ENCODE assay signal across 7 cellular contexts in genomic region chr17:36072431-36073121, GRCh38. TPM values are rescaled to one million over a fixed set of nuclear protein-coding genes. Genes with fewer than 3 reads are reported as not detected.
DNase-seq lines count a peak whose midpoint lies in the region; ATAC-seq, FAIRE-seq and TF ChIP-seq lines count a peak whose summit lies in the region.

No MANE protein-coding gene starts in this region.

- no peak overlapping the region for H2AFZ ChIP-seq in astrocyte (ENCODE audit: low read depth, low read length)

- H3K27ac ChIP-seq in astrocyte (ENCODE audit: low read depth, low read length) = no peak overlapping the region

- no peak overlapping the region for H3K4me2 ChIP-seq in astrocyte (ENCODE audit: low read length)

- H4K20me1 ChIP-seq in astrocyte (ENCODE audit: insufficient read depth, low read length) = no peaks in the 10 kb centered on the region

- no peak overlapping the region for H3K9ac ChIP-seq in astrocyte (ENCODE audit: low read length)

- no peaks in the 10 kb centered on the region for H3K36me3 Mint-ChIP-seq in astrocyte (ENCODE audit: low read depth, unreplicated experiment)

- DNase-seq in GM12864 (ENCODE audit: low read depth) (peak; percentile 53), SW480 (ENCODE audit: low spot score) (peak; percentile 29), astrocyte (ENCODE audit: low read depth) (peak; percentile 1), iris pigment epithelial cell (ENCODE audit: low read depth) (peak; percentile 22), NCI-H2171 treated with DMSO at 0.1 percent for 48 hours (lab: John Stamatoyannopoulos, UW) (no peak)
- peak; percentile 36 to 52 for DNase-seq in stimulated activated CD4-positive, alpha-beta T cell treated with anti-CD3 and anti-CD28 coated beads, Interleukin-4, amount 100 ng/mL, for 4 hours

- H3K9me3 ChIP-seq in astrocyte (ENCODE audit: insufficient read depth, low read depth, low read length) = no peaks in the 10 kb centered on the region

- H3K4me3 ChIP-seq in GM12864 (ENCODE audit: low read depth, low read length) (no peak overlapping the region), astrocyte (ENCODE audit: insufficient read depth, low read depth, low read length) (no peak overlapping the region)

- H3K4me1 Mint-ChIP-seq in astrocyte (ENCODE audit: low read depth, unreplicated experiment) = no peaks in the 10 kb centered on the region

- H3K27me3 Mint-ChIP-seq in astrocyte (ENCODE audit: low read depth, unreplicated experiment) = peaks cover 7% of the 10 kb centered on the region

- no peak overlapping the region for H3K27ac Mint-ChIP-seq in astrocyte (ENCODE audit: unreplicated experiment)

- FAIRE-seq in astrocyte (lab: Jason Lieb, UNC) = no peak

- no peaks in the 10 kb centered on the region for H3K79me2 ChIP-seq in astrocyte (ENCODE audit: insufficient read depth, low read length)

- no peaks in the 10 kb centered on the region for H3K4me1 ChIP-seq in astrocyte (ENCODE audit: insufficient read depth, low read length)

- H3K4me3 Mint-ChIP-seq in astrocyte (ENCODE audit: unreplicated experiment) = no peak overlapping the region

- H3K27me3 ChIP-seq in astrocyte (ENCODE audit: insufficient read depth, low read length) = no peaks in the 10 kb centered on the region

- ATAC-seq in HG03432 (IDR thresholded peaks at IDR 0.05; ENCODE audit: unreplicated experiment) = peak; percentile 64

- TF ChIP-seq CTCF in GM12864 (IDR thresholded peaks at IDR 0.05; ENCODE audit: low read depth, low read length, missing control alignments) (peak; percentile 86), astrocyte (IDR thresholded peaks at IDR 0.05; ENCODE audit: insufficient read depth, low read depth, low read length) (peak; percentile 40)

- H3K9me3 Mint-ChIP-seq in astrocyte (ENCODE audit: unreplicated experiment) = no peaks in the 10 kb centered on the region

- H3K36me3 ChIP-seq in astrocyte (ENCODE audit: insufficient read depth, low read length) = no peaks in the 10 kb centered on the region

RNA-seq across cellular contexts. Expression of gene CCL18, which starts 8.5 kb away (rescaled TPM):
- total RNA-seq in astrocyte = not detected in 2 replicates

RNA-seq across cellular contexts. Expression of gene CCL3, which starts 17.4 kb away (rescaled TPM):
- total RNA-seq in astrocyte = 3.4 and 3.6 TPM in 2 replicates

RNA-seq across cellular contexts. Expression of gene CCL4, which starts 31.1 kb away (rescaled TPM):
- total RNA-seq in astrocyte = 21.8 and 23.4 TPM in 2 replicates

RNA-seq across cellular contexts. Expression of gene CCL23, which starts 54.8 kb away (rescaled TPM):
- not detected in 2 replicates for total RNA-seq in astrocyte
